Comparison of ENCODE assay signal across 8 cellular contexts in the genomic region with DNA sequence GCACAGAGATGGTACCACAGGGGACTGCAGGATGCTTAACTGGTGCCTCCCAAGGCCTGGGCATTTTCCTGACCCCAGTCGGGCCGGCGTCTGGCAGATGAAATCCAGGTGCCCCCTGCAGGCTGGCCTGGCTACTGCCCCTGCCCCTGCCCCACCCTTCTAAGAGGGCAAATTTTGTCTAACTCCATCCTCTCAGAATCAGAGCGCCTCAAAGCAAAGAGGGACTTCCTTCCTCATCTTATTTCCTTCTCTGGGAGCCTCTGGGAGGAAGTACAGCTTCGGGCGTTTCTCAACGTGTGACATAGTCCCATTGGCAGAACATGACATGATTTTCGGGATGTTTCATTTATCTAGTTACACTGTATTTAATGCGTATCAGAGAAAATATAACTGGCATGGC. TPM values are rescaled to one million over a fixed set of nuclear protein-coding genes. Genes with fewer than 3 reads are reported as not detected.
A peak's percentile ranks its signal among the peaks of the same experiment; 100 is the strongest.
DNase-seq lines count a peak whose midpoint lies in the region; ATAC-seq and TF ChIP-seq lines count a peak whose summit lies in the region.

No MANE protein-coding gene starts in this region.

- H3K27ac Mint-ChIP-seq in natural killer cell treated with Interleukin-12 subunit alpha and Interleukin-12 subunit beta and Interleukin-15 and Interleukin-18, amount 100 ng/mL, for 72 hours, result no peak overlapping the region

- H3K4me1 Mint-ChIP-seq in natural killer cell treated with Interleukin-12 subunit alpha and Interleukin-12 subunit beta and Interleukin-15 and Interleukin-18, amount 100 ng/mL, for 72 hours (ENCODE audit: low read depth in 2 of 2), result peaks cover 30 to 40% of the 10 kb centered on the region in 2 donors

- TF ChIP-seq CTCF in AG04449 (IDR thresholded peaks at IDR 0.05; ENCODE audit: insufficient read depth, low read length, missing control alignments), result peak; percentile 40
- peak; percentile 33; the same call in 1 of the 2 replicates for TF ChIP-seq CTCF in HEK293 (tag by site-specific recombination; IDR thresholded peaks at IDR 0.05)
- TF ChIP-seq CTCF in WERI-Rb-1 (IDR thresholded peaks at IDR 0.05; ENCODE audit: low read depth, low read length), result peak; percentile 60

- H3K4me3 ChIP-seq in AG04449 (ENCODE audit: low read depth, low read length) (no peak overlapping the region), HEK293 (ENCODE audit: low read depth, low read length) (no peak overlapping the region), WERI-Rb-1 (ENCODE audit: low read depth, low read length) (no peak overlapping the region)

- H3K9me3 Mint-ChIP-seq in natural killer cell treated with Interleukin-12 subunit alpha and Interleukin-12 subunit beta and Interleukin-15 and Interleukin-18, amount 100 ng/mL, for 72 hours, result no peaks in the 10 kb centered on the region

- no peaks in the 10 kb centered on the region for H3K27me3 Mint-ChIP-seq in natural killer cell treated with Interleukin-12 subunit alpha and Interleukin-12 subunit beta and Interleukin-15 and Interleukin-18, amount 100 ng/mL, for 72 hours

- H3K36me3 Mint-ChIP-seq in natural killer cell treated with Interleukin-12 subunit alpha and Interleukin-12 subunit beta and Interleukin-15 and Interleukin-18, amount 100 ng/mL, for 72 hours, result no peaks in the 10 kb centered on the region

- no peak for ATAC-seq in natural killer cell treated with Interleukin-12 subunit alpha and Interleukin-12 subunit beta and Interleukin-15 and Interleukin-18, amount 100 ng/mL, for 72 hours
- ATAC-seq in HG02571 (IDR thresholded peaks at IDR 0.05; ENCODE audit: unreplicated experiment), result no peak
- ATAC-seq in GM21825 (IDR thresholded peaks at IDR 0.05; ENCODE audit: unreplicated experiment), result no peak

- H3K4me3 Mint-ChIP-seq in natural killer cell treated with Interleukin-12 subunit alpha and Interleukin-12 subunit beta and Interleukin-15 and Interleukin-18, amount 100 ng/mL, for 72 hours, result peak overlapping the region; percentile 32

- no peak overlapping the region for H3K27ac ChIP-seq in HEK293 (ENCODE audit: extremely low read depth, low read depth, low read length)
- no peak overlapping the region for H3K27ac ChIP-seq in WERI-Rb-1

- no peaks in the 10 kb centered on the region for H3K27me3 ChIP-seq in WERI-Rb-1 (ENCODE audit: insufficient read depth, low read depth, severe bottlenecking)

- H3K9me3 ChIP-seq in HEK293 (ENCODE audit: control insufficient read depth, insufficient read depth, low read depth, low read length) (no peaks in the 10 kb centered on the region), WERI-Rb-1 (ENCODE audit: severe bottlenecking) (no peaks in the 10 kb centered on the region)

- POLR2A ChIA-PET in AG04449 (lab: Yijun Ruan, JAX) (no interaction called here), HEK293 (lab: Yijun Ruan, JAX) (interaction anchor here (5.7 kb wide), 1 partner anchor 21 kb away, joined by 45 read pairs; a partner anchor contains a TSS)

- H3K4me1 ChIP-seq in HEK293 (ENCODE audit: control insufficient read depth, insufficient read depth, low read length), result peaks cover 11% of the 10 kb centered on the region

- H3K36me3 ChIP-seq in HEK293 (ENCODE audit: control insufficient read depth in 2 of 2, insufficient read depth in 1 of 2, low read length in 2 of 2) (peaks cover 0 to 7% of the 10 kb centered on the region in 2 experiments; a peak in 2 of 3 replicates), WERI-Rb-1 (peaks cover 7% of the 10 kb centered on the region)

- CTCF ChIA-PET in AG04449 (lab: Yijun Ruan, JAX) (interaction anchor here (0.7 to 3.9 kb wide), 13 partner anchors 9 to 242 kb away, joined by 3 to 28 read pairs (median 4); a partner anchor contains a TSS), HEK293 (lab: Yijun Ruan, JAX) (interaction anchor here (0.7 to 3.5 kb wide), 7 partner anchors 21 to 411 kb away, joined by 3 to 26 read pairs (median 4); a partner anchor contains a TSS)

- no peak for DNase-seq in AG04449 (ENCODE audit: low read depth, low spot score)
- DNase-seq in WERI-Rb-1, result peak; percentile 51
- peak; percentile 41 for DNase-seq in effector CD4-positive, alpha-beta T cell
- DNase-seq in natural killer cell treated with Interleukin-12 subunit alpha and Interleukin-12 subunit beta and Interleukin-15 and Interleukin-18, amount 100 ng/mL, for 72 hours (ENCODE audit: low spot score), result no peak
- no peak for DNase-seq in cortex of kidney (lab: John Stamatoyannopoulos, UW)

TF ChIP-seq in HEK293, 187 proteins besides CTCF, POLR2A, EP300 and RAD21 (continues in another document):
- TF ChIP-seq ZNF133 (tag by site-specific recombination; IDR thresholded peaks at IDR 0.05) (no peak), ZNF311 (tag by site-specific recombination; IDR thresholded peaks at IDR 0.05; ENCODE audit: borderline replicate concordance) (no peak), SCRT1 (tag by site-specific recombination; IDR thresholded peaks at IDR 0.05; ENCODE audit: borderline replicate concordance) (no peak), ZBTB48 (tag by site-specific recombination; IDR thresholded peaks at IDR 0.05) (no peak), ZIC2 (tag by site-specific recombination; IDR thresholded peaks at IDR 0.05) (no peak), OVOL3 (tag by site-specific recombination; IDR thresholded peaks at IDR 0.05) (no peak)
- TF ChIP-seq, protein P1, sequence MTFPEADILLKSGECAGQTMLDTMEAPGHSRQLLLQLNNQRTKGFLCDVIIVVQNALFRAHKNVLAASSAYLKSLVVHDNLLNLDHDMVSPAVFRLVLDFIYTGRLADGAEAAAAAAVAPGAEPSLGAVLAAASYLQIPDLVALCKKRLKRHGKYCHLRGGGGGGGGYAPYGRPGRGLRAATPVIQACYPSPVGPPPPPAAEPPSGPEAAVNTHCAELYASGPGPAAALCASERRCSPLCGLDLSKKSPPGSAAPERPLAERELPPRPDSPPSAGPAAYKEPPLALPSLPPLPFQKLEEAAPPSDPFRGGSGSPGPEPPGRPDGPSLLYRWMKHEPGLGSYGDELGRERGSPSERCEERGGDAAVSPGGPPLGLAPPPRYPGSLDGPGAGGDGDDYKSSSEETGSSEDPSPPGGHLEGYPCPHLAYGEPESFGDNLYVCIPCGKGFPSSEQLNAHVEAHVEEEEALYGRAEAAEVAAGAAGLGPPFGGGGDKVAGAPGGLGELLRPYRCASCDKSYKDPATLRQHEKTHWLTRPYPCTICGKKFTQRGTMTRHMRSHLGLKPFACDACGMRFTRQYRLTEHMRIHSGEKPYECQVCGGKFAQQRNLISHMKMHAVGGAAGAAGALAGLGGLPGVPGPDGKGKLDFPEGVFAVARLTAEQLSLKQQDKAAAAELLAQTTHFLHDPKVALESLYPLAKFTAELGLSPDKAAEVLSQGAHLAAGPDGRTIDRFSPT (tag by site-specific recombination; IDR thresholded peaks at IDR 0.05), result no peak
- TF ChIP-seq, protein P2, sequence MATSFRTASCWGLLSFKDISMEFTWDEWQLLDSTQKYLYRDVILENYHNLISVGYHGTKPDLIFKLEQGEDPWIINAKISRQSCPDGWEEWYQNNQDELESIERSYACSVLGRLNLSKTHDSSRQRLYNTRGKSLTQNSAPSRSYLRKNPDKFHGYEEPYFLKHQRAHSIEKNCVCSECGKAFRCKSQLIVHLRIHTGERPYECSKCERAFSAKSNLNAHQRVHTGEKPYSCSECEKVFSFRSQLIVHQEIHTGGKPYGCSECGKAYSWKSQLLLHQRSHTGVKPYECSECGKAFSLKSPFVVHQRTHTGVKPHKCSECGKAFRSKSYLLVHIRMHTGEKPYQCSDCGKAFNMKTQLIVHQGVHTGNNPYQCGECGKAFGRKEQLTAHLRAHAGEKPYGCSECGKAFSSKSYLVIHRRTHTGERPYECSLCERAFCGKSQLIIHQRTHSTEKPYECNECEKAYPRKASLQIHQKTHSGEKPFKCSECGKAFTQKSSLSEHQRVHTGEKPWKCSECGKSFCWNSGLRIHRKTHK (tag by site-specific recombination; IDR thresholded peaks at IDR 0.05), result no peak
- TF ChIP-seq, protein P3, sequence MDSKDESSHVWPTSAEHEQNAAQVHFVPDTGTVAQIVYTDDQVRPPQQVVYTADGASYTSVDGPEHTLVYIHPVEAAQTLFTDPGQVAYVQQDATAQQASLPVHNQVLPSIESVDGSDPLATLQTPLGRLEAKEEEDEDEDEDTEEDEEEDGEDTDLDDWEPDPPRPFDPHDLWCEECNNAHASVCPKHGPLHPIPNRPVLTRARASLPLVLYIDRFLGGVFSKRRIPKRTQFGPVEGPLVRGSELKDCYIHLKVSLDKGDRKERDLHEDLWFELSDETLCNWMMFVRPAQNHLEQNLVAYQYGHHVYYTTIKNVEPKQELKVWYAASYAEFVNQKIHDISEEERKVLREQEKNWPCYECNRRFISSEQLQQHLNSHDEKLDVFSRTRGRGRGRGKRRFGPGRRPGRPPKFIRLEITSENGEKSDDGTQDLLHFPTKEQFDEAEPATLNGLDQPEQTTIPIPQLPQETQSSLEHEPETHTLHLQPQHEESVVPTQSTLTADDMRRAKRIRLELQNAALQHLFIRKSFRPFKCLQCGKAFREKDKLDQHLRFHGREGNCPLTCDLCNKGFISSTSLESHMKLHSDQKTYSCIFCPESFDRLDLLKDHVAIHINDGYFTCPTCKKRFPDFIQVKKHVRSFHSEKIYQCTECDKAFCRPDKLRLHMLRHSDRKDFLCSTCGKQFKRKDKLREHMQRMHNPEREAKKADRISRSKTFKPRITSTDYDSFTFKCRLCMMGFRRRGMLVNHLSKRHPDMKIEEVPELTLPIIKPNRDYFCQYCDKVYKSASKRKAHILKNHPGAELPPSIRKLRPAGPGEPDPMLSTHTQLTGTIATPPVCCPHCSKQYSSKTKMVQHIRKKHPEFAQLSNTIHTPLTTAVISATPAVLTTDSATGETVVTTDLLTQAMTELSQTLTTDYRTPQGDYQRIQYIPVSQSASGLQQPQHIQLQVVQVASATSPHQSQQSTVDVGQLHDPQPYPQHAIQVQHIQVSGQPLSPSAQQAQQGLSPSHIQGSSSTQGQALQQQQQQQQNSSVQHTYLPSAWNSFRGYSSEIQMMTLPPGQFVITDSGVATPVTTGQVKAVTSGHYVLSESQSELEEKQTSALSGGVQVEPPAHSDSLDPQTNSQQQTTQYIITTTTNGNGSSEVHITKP (tag by site-specific recombination; IDR thresholded peaks at IDR 0.05), result no peak

RNA-seq across cellular contexts. Expression of a gene that starts 2.7 kb away (rescaled TPM):
- 10 to 100 TPM; 61.6 to 80.0 TPM for total RNA-seq in natural killer cell treated with Interleukin-12 subunit alpha and Interleukin-12 subunit beta and Interleukin-15 and Interleukin-18, amount 100 ng/mL, for 72 hours

RNA-seq across cellular contexts. Expression of a gene that starts 21.5 kb away (rescaled TPM):
- total RNA-seq in natural killer cell treated with Interleukin-12 subunit alpha and Interleukin-12 subunit beta and Interleukin-15 and Interleukin-18, amount 100 ng/mL, for 72 hours, result 10 to 100 TPM; 48.2 to 89.3 TPM

RNA-seq across cellular contexts. Expression of a gene that starts 24.3 kb away (rescaled TPM):
- total RNA-seq in natural killer cell treated with Interleukin-12 subunit alpha and Interleukin-12 subunit beta and Interleukin-15 and Interleukin-18, amount 100 ng/mL, for 72 hours, result 10 to 100 TPM; 45.5 to 54.6 TPM

RNA-seq across cellular contexts. Expression of a gene that starts 29.3 kb away (rescaled TPM):
- total RNA-seq in natural killer cell treated with Interleukin-12 subunit alpha and Interleukin-12 subunit beta and Interleukin-15 and Interleukin-18, amount 100 ng/mL, for 72 hours, result not detected

RNA-seq across cellular contexts. Expression of a gene that starts 42.3 kb away (rescaled TPM):
- under 1 TPM; 0.31 to 0.59 TPM for total RNA-seq in natural killer cell treated with Interleukin-12 subunit alpha and Interleukin-12 subunit beta and Interleukin-15 and Interleukin-18, amount 100 ng/mL, for 72 hours

Comparison
In these comparisons a context has a peak if more than half of its experiments do, and no peak if none do; other contexts are left out.
1. DNase-seq: peak in WERI-Rb-1 (single experiment) and effector CD4-positive, alpha-beta T cell (single experiment); none in AG04449 (single experiment), natural killer cell treated with Interleukin-12 subunit alpha and Interleukin-12 subunit beta and Interleukin-15 and Interleukin-18, amount 100 ng/mL, for 72 hours (single experiment) and cortex of kidney (single experiment).
2. Peak in every context shown above with its lines, with median percentiles within 50 percentile points of each other: CTCF ChIP-seq.